In genomic region chr6:87078983-87079616, GRCh38 we compare ENCODE assay signal across 9 cellular contexts. TPM values are rescaled to one million over a fixed set of nuclear protein-coding genes. Genes with fewer than 3 reads are reported as not detected.
DNase-seq lines count a peak whose midpoint lies in the region; ATAC-seq, FAIRE-seq and TF ChIP-seq lines count a peak whose summit lies in the region.
"Had no signal": no experiment of that assay in that cellular context is flagged by ENCODE, and none has a peak within 500 bp of the region (broad histone marks: within the 10 kb centered on the region; RNA-seq: fewer than 3 reads in every experiment).

No MANE protein-coding gene starts in this region.

- peak; percentile 55 for ATAC-seq in GM19452 (IDR thresholded peaks at IDR 0.05; ENCODE audit: unreplicated experiment)

- H3K23ac ChIP-seq in trophoblast cell (ENCODE audit: low read length), result no peak overlapping the region

- no peak overlapping the region for H4K91ac ChIP-seq in trophoblast cell (ENCODE audit: low read depth, low read length)

- H2BK12ac ChIP-seq in trophoblast cell (ENCODE audit: low read length), result no peak overlapping the region

- H2BK5ac ChIP-seq in trophoblast cell (ENCODE audit: low read depth, low read length, poor library complexity), result no peak overlapping the region

- H2AFZ ChIP-seq in trophoblast cell (ENCODE audit: insufficient read depth, low read length, poor library complexity), result no peak overlapping the region

- FAIRE-seq in HTR-8/SVneo (lab: Jason Lieb, UNC), result no peak

- H3K27ac ChIP-seq in RWPE1, result no peak overlapping the region
- no peak overlapping the region for H3K27ac ChIP-seq in trophoblast cell (ENCODE audit: low read depth, low read length)
- H3K27ac ChIP-seq in uterus, result no peak overlapping the region

- H3K27me3 ChIP-seq in trophoblast cell (ENCODE audit: insufficient read depth, low read length) (no peaks in the 10 kb centered on the region), uterus (no peaks in the 10 kb centered on the region)

- H4K8ac ChIP-seq in trophoblast cell (ENCODE audit: low read depth, low read length), result no peak overlapping the region

- no peak overlapping the region for H2BK120ac ChIP-seq in trophoblast cell (ENCODE audit: insufficient read depth, low read length, poor library complexity)

- WGBS in trophoblast cell (ENCODE audit: extremely low coverage, insufficient coverage, insufficient read length), result no CpG with 5 or more reads among the region's 8 CpGs

- TF ChIP-seq CTCF in RWPE1 (conservative IDR thresholded peaks at IDR 0.05; ENCODE audit: low read depth), result peak; percentile 88
- TF ChIP-seq CTCF in uterus (IDR thresholded peaks at IDR 0.05), result peak; percentile 37 to 82 (median 44)

- POLR2A ChIA-PET in RWPE1 (lab: Yijun Ruan, JAX; ENCODE audit: low non-redundant PET), result no interaction called here

- DNase-seq in COLO668 (lab: John Stamatoyannopoulos, UW; ENCODE audit: unreplicated experiment), result peak; percentile 57
- peak; percentile 56 for DNase-seq in HTR-8/SVneo (ENCODE audit: insufficient read length, low spot score)
- peak; percentile 78 for DNase-seq in RWPE1 (ENCODE audit: low spot score)
- DNase-seq in activated effector memory CD4-positive, alpha-beta T cell treated with Interleukin-2 at 50 U/mL for 16 hours, result peak; percentile 13
- DNase-seq in germinal center (ENCODE audit: low spot score), result peak; percentile 79
- peak; percentile 77 to 91 for DNase-seq in trophoblast cell
- peak; percentile 53 to 54 for DNase-seq in uterus

- no peak overlapping the region for H4K12ac ChIP-seq in trophoblast cell (ENCODE audit: low read depth, low read length)

- H3K14ac ChIP-seq in trophoblast cell (ENCODE audit: low read length), result no peak overlapping the region

- intact Hi-C loops in uterus (cut with DNase I; ENCODE audit: low total_unique reads), result no loop called here

- H3K4me3 ChIP-seq in trophoblast cell (ENCODE audit: low read depth, low read length) (no peak overlapping the region), uterus (no peak overlapping the region)

- H3K9ac ChIP-seq in trophoblast cell (ENCODE audit: low read length), result no peak overlapping the region

- no peaks in the 10 kb centered on the region for H3K79me2 ChIP-seq in trophoblast cell (ENCODE audit: control insufficient read depth, insufficient read depth, low read length, poor library complexity)

- no peaks in the 10 kb centered on the region for H3K79me1 ChIP-seq in trophoblast cell (ENCODE audit: low read length)

- no peaks in the 10 kb centered on the region for H3K36me3 ChIP-seq in trophoblast cell (ENCODE audit: control insufficient read depth in 1 of 2, insufficient read depth in 2 of 2, low read length in 2 of 2)
- no peaks in the 10 kb centered on the region for H3K36me3 ChIP-seq in uterus

- no peak overlapping the region for H3K4ac ChIP-seq in trophoblast cell (ENCODE audit: low read depth, low read length)

- H3K18ac ChIP-seq in trophoblast cell (ENCODE audit: low read length), result no peak overlapping the region

- no peaks in the 10 kb centered on the region for H3K4me1 ChIP-seq in trophoblast cell (ENCODE audit: control insufficient read depth in 1 of 2, insufficient read depth in 2 of 2, low read length in 2 of 2)
- H3K4me1 ChIP-seq in uterus, result peaks cover 0 to under 1% of the 10 kb centered on the region in 2 donors

- no peak overlapping the region for H3K4me2 ChIP-seq in trophoblast cell (ENCODE audit: low read length)

- CTCF ChIA-PET in RWPE1 (lab: Yijun Ruan, JAX), result interaction anchor here (0.5 to 2.4 kb wide), 12 partner anchors 9 to 475 kb away, joined by 3 to 24 read pairs (median 4); partner anchors contain the start of gene CGA

- no peak for TF ChIP-seq POLR2A in uterus (IDR thresholded peaks at IDR 0.05)

- H3K9me3 ChIP-seq in trophoblast cell (ENCODE audit: insufficient read depth, low read depth, low read length), result no peaks in the 10 kb centered on the region
- H3K9me3 ChIP-seq in uterus, result no peaks in the 10 kb centered on the region

- no peak overlapping the region for H2AK5ac ChIP-seq in trophoblast cell (ENCODE audit: low read length)

RNA-seq across cellular contexts. Expression of gene CGA, which starts 15.8 kb away (rescaled TPM):
- polyA plus RNA-seq in trophoblast cell (2013), result 8,427 and 9,365 TPM in 2 replicates
- not detected for total RNA-seq in uterus
- total RNA-seq: T-helper 1 cell treated with Interleukin-12 subunit alpha and Interleukin-12 subunit beta and Interleukin-4 antibody, amounts not matched to agents 30 ng/mL and 1 ng/mL, for 36 hours had no signal

Comparison
In these comparisons a context has a peak if more than half of its experiments do, and no peak if none do; other contexts are left out.
1. DNase-seq: peak in every context shown above with its lines; median percentile 84 in trophoblast cell; 79 in germinal center; 78 in RWPE1; 57 in COLO668; 56 in HTR-8/SVneo; 54 in uterus; 13 in activated effector memory CD4-positive, alpha-beta T cell treated with Interleukin-2 at 50 U/mL for 16 hours.